18 cellular contexts compared by ENCODE assay signal in the genomic region with DNA sequence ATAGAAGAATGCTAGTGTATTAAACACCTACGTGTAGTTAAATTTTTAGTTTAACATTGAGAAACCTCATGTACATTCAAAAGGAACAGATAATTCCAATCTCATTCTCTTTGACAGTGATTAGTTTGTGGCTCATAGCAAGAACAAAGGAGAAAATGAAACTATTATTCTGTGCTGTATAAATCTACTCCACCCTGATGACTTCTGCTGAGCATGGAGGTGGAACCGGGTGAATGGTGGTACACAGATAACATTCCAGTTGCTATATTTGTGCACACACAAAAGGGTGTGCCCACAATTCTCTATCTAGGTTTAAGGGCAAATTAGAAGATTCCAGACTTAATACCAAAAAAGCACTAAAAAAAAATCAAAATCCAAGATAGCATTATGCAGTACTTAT. TPM values are rescaled to one million over a fixed set of nuclear protein-coding genes. Genes with fewer than 3 reads are reported as not detected.
DNase-seq lines count a peak whose midpoint lies in the region; ATAC-seq, FAIRE-seq and TF ChIP-seq lines count a peak whose summit lies in the region.
"Had no signal": no experiment of that assay in that cellular context is flagged by ENCODE, and none has a peak within 500 bp of the region (broad histone marks: within the 10 kb centered on the region; RNA-seq: fewer than 3 reads in every experiment).

No MANE protein-coding gene starts in this region.

- in situ Hi-C loops in GM23248 (cut with MboI) = no loop called here

- DNase-seq in GM23248 (no peak), OCI-M1 (lab: John Stamatoyannopoulos, UW) (peak; percentile 70), mucosa of descending colon (no peak), Peyer's patch (no peak), CD14-positive monocyte (ENCODE audit: low spot score) (no peak)
- DNase-seq: activated CD4-positive, alpha-beta T cell treated with anti-CD3 and anti-CD28 coated beads, Interleukin-2, amount 50 U/mL, for 4 hours; activated CD8-positive, alpha-beta memory T cell treated with anti-CD3 and anti-CD28 coated beads, Interleukin-2, amount 50 U/mL, for 48 hours; activated effector memory CD4-positive, alpha-beta T cell treated with Interleukin-2 at 50 U/mL for 16 hours; effector CD8-positive, alpha-beta T cell; EL; NCI-H1436; NCI-H524 treated with DMSO at 0.1 percent for 48 hours; stimulated activated CD8-positive, alpha-beta memory T cell treated with anti-CD3 and anti-CD28 coated beads, Interleukin-4, amount 100 ng/mL, for 48 hours; T-helper 1 cell; upper lobe of left lung had no signal

- no peak overlapping the region for H2AFZ ChIP-seq in GM23248

- no peaks in the 10 kb centered on the region for H3K9me2 ChIP-seq in GM23248 (ENCODE audit: insufficient read depth)

- peaks cover 0 to 3% (median 0%) of the 10 kb centered on the region in 7 donors for H3K9me3 Mint-ChIP-seq in CD14-positive monocyte

- TF ChIP-seq POLR2A in Peyer's patch (IDR thresholded peaks at IDR 0.05) = no peak

- H3K4me3 ChIP-seq in GM23248 = no peak overlapping the region
- H3K4me3 ChIP-seq in mucosa of descending colon = no peak overlapping the region
- H3K4me3 ChIP-seq in Peyer's patch = no peak overlapping the region
- H3K4me3 ChIP-seq: upper lobe of left lung had no signal

- H3K9me3 ChIP-seq in GM23248 (ENCODE audit: low read depth) = no peaks in the 10 kb centered on the region
- no peaks in the 10 kb centered on the region for H3K9me3 ChIP-seq in mucosa of descending colon
- H3K9me3 ChIP-seq in Peyer's patch = no peaks in the 10 kb centered on the region
- H3K9me3 ChIP-seq: upper lobe of left lung had no signal

- 69 to 79% methylated on average over 2 of the region's 2 CpGs for WGBS in GM23248 (ENCODE audit: low coverage in 1 of 2, low lambda C conversion rate in 2 of 2, missing lambda C conversion rate in 2 of 2), 2 experiments

- no peak overlapping the region for H3K9ac ChIP-seq in GM23248

- H3K27me3 ChIP-seq in GM23248 (replicated peaks; ENCODE audit: insufficient read depth) (no peaks in the 10 kb centered on the region), Peyer's patch (no peaks in the 10 kb centered on the region)
- H3K27me3 ChIP-seq: upper lobe of left lung had no signal

- peaks cover 39% of the 10 kb centered on the region for H3F3A ChIP-seq in GM23248 (ENCODE audit: insufficient read depth)

- no peak overlapping the region for H3K4me2 ChIP-seq in GM23248 (ENCODE audit: unreplicated experiment)

- ATAC-seq in mucosa of descending colon (peak; percentile 64), GM18868 (IDR thresholded peaks at IDR 0.05; ENCODE audit: unreplicated experiment) (no peak)

- H3K79me2 ChIP-seq in GM23248 (ENCODE audit: insufficient read depth) = no peaks in the 10 kb centered on the region

- peak; percentile 53 for FAIRE-seq in colon (lab: Jason Lieb, UNC)

- H3K4me1 Mint-ChIP-seq in CD14-positive monocyte = peaks cover 12% of the 10 kb centered on the region

- H3K27me3 Mint-ChIP-seq in CD14-positive monocyte (ENCODE audit: low read depth in 3 of 3) = peaks cover 10 to 25% (median 15%) of the 10 kb centered on the region in 3 donors

- H3K27ac ChIP-seq in GM23248 = peak overlapping the region; percentile 55
- H3K27ac ChIP-seq in Peyer's patch = no peak overlapping the region
- H3K27ac ChIP-seq: VCaP had no signal

- peaks cover 2 to 3% of the 10 kb centered on the region in 2 donors for H3K36me3 Mint-ChIP-seq in CD14-positive monocyte

- intact Hi-C loops in mucosa of descending colon (cut with DNase I, micrococcal nuclease) (no loop called here), CD14-positive monocyte (cut with micrococcal nuclease) (no loop called here)

- no peaks in the 10 kb centered on the region for H3K36me3 ChIP-seq in GM23248 (ENCODE audit: low read depth)
- H3K36me3 ChIP-seq in mucosa of descending colon (ENCODE audit: low read depth) = no peaks in the 10 kb centered on the region
- H3K36me3 ChIP-seq in Peyer's patch = no peaks in the 10 kb centered on the region
- H3K36me3 ChIP-seq: upper lobe of left lung had no signal

- H3K4me3 Mint-ChIP-seq in CD14-positive monocyte = no peak overlapping the region

- H3K4me1 ChIP-seq in GM23248 (ENCODE audit: insufficient read depth) = peaks cover 73% of the 10 kb centered on the region
- H3K4me1 ChIP-seq in mucosa of descending colon (ENCODE audit: low read depth) = no peaks in the 10 kb centered on the region
- H3K4me1 ChIP-seq in Peyer's patch = peaks cover 0 to 12% (median 0%) of the 10 kb centered on the region in 4 donors

- no peak for TF ChIP-seq CTCF in mucosa of descending colon (IDR thresholded peaks at IDR 0.05)
- TF ChIP-seq CTCF in Peyer's patch (IDR thresholded peaks at IDR 0.05) = no peak
- TF ChIP-seq CTCF in CD14-positive monocyte (IDR thresholded peaks at IDR 0.05) = no peak

- H3K27ac Mint-ChIP-seq in CD14-positive monocyte = no peak overlapping the region

- no peaks in the 10 kb centered on the region for H4K20me1 ChIP-seq in GM23248 (ENCODE audit: insufficient read depth)

RNA-seq across cellular contexts. Expression of a gene that starts 17.0 kb away (rescaled TPM):
- total RNA-seq in GM23248 (2014; rRNA removed; shearing (Covaris generic)) = 21.7 and 23.1 TPM in 2 replicates
- 79.2 and 82.8 TPM in 2 replicates for polyA plus RNA-seq in GM23248 (2016; fragmentation: Nextera tagmentation; extraction: Ambion mirVana)
- total RNA-seq in mucosa of descending colon = 10 to 100 TPM; 35.6 to 52.5 (median 50.3) TPM
- 10 to 100 TPM; 20.5 to 31.0 (median 26.3) TPM for total RNA-seq in Peyer's patch
- polyA plus RNA-seq in CD14-positive monocyte = 10 to 100 TPM; 30.8 to 32.0 TPM

RNA-seq across cellular contexts. Expression of a gene that starts 40.1 kb away (rescaled TPM):
- 21.8 and 22.4 TPM in 2 replicates for total RNA-seq in GM23248 (2014; rRNA removed; shearing (Covaris generic))
- 40.5 and 43.5 TPM in 2 replicates for polyA plus RNA-seq in GM23248 (2016; fragmentation: Nextera tagmentation; extraction: Ambion mirVana)
- 10 to 100 TPM; 19.8 to 24.2 (median 23.3) TPM for total RNA-seq in mucosa of descending colon
- 10 to 100 TPM; 14.9 to 49.6 (median 31.8) TPM for total RNA-seq in Peyer's patch
- polyA plus RNA-seq in CD14-positive monocyte = 1 to 10 TPM; 1.1 to 2.7 TPM
